Comparison of ENCODE assay signal across 38 cellular contexts in genomic region chrX:74670028-74670427, GRCh38.
"Had no signal": no experiment of that assay in that cellular context is flagged by ENCODE, and none has a peak within 500 bp of the region (broad histone marks: within the 10 kb centered on the region; RNA-seq: fewer than 3 reads in every experiment).

No MANE protein-coding gene starts in this region.

- H3K4me3 Mint-ChIP-seq: activated naive CD4-positive, alpha-beta T cell treated with anti-CD3 and anti-CD28 coated beads for 36 hours; activated naive CD4-positive, alpha-beta T cell treated with anti-CD3 and anti-CD28 coated beads, Interleukin-2, amount 10 ng/mL, durations not matched to agents 7 days and 5 days; activated naive CD4-positive, alpha-beta T cell treated with anti-CD3 and anti-CD28 coated beads, Interleukin-2, amount 50 U/mL, for 24 hours; activated naive CD8-positive, alpha-beta T cell; activated naive CD8-positive, alpha-beta T cell treated with anti-CD3 and anti-CD28 coated beads for 36 hours; activated naive CD8-positive, alpha-beta T cell treated with anti-CD3 and anti-CD28 coated beads, Interleukin-2, amount 10 ng/mL, durations not matched to agents 7 days and 5 days; activated naive CD8-positive, alpha-beta T cell treated with anti-CD3 and anti-CD28 coated beads, Interleukin-2, amount 50 U/mL, for 24 hours; activated T-cell treated with anti-CD3 and anti-CD28 coated beads, Interleukin-2, amount 50 U/mL, for 24 hours; activated T-cell treated with anti-CD3 and anti-CD28 coated beads, Interleukin-2, amount 50 U/mL, for 4 hours; activated T-cell treated with anti-CD3 and anti-CD28 coated beads, Interleukin-2, amount 50 U/mL, for 72 hours; activated T-helper 1 cell treated with anti-CD3 and anti-CD28 coated beads, Interleukin-12 subunit alpha, Interleukin-12 subunit beta, Interleukin-2, Interleukin-4 antibody, amounts not matched to agents 30 ng/mL and 10 ng/mL and 1 ng/mL, durations not matched to agents 14 hours and 24 hours and 36 hours; activated T-helper 17 cell treated with anti-CD3 and anti-CD28 coated beads, Interleukin-2, amount 50 U/mL, for 72 hours; brain; central memory CD8-positive, alpha-beta T cell had no signal

- H3K4me1 Mint-ChIP-seq: activated naive CD4-positive, alpha-beta T cell treated with anti-CD3 and anti-CD28 coated beads, Interleukin-2, amount 10 ng/mL, durations not matched to agents 7 days and 5 days; activated naive CD4-positive, alpha-beta T cell treated with anti-CD3 and anti-CD28 coated beads, Interleukin-2, amount 50 U/mL, for 24 hours; activated naive CD8-positive, alpha-beta T cell treated with anti-CD3 and anti-CD28 coated beads for 36 hours; activated naive CD8-positive, alpha-beta T cell treated with anti-CD3 and anti-CD28 coated beads, Interleukin-2, amount 10 ng/mL, durations not matched to agents 7 days and 5 days; activated naive CD8-positive, alpha-beta T cell treated with anti-CD3 and anti-CD28 coated beads, Interleukin-2, amount 50 U/mL, for 24 hours; activated T-helper 17 cell treated with anti-CD3 and anti-CD28 coated beads, Interleukin-2, amount 50 U/mL, for 72 hours; brain; central memory CD8-positive, alpha-beta T cell had no signal

- ATAC-seq: activated naive CD4-positive, alpha-beta T cell treated with anti-CD3 and anti-CD28 coated beads, Interleukin-2, amount 50 U/mL, for 72 hours; activated naive CD8-positive, alpha-beta T cell treated with anti-CD3 and anti-CD28 coated beads, Interleukin-2, amount 50 U/mL, for 24 hours; activated T-cell treated with anti-CD3 and anti-CD28 coated beads, Interleukin-2, amount 50 U/mL, for 4 hours; activated T-cell treated with anti-CD3 and anti-CD28 coated beads, Interleukin-2, amount 50 U/mL, for 72 hours; activated T-helper 17 cell treated with anti-CD3 and anti-CD28 coated beads, Interleukin-2, amount 50 U/mL, for 72 hours; body of pancreas had no signal

- DNase-seq: activated effector memory CD4-positive, alpha-beta T cell treated with anti-CD3 and anti-CD28 coated beads, Interleukin-2, amount 50 U/mL, for 16 hours; activated effector memory CD4-positive, alpha-beta T cell treated with Interleukin-2 at 50 U/mL for 16 hours; activated gamma-delta T cell; activated gamma-delta T cell treated with Interleukin-2 at 50 U/mL for 16 hours; activated naive CD4-positive, alpha-beta T cell; activated naive CD4-positive, alpha-beta T cell treated with anti-CD3 and anti-CD28 coated beads for 36 hours; activated naive CD4-positive, alpha-beta T cell treated with anti-CD3 and anti-CD28 coated beads, Interleukin-2, amount 10 ng/mL, durations not matched to agents 7 days and 5 days; activated naive CD4-positive, alpha-beta T cell treated with anti-CD3 and anti-CD28 coated beads, Interleukin-2, amount 50 U/mL, for 16 hours; activated naive CD4-positive, alpha-beta T cell treated with Interleukin-2 at 50 U/mL for 16 hours; activated naive CD8-positive, alpha-beta T cell treated with anti-CD3 and anti-CD28 coated beads for 36 hours; activated naive CD8-positive, alpha-beta T cell treated with anti-CD3 and anti-CD28 coated beads, Interleukin-2, amount 10 ng/mL, durations not matched to agents 7 days and 5 days; activated naive CD8-positive, alpha-beta T cell treated with anti-CD3 and anti-CD28 coated beads, Interleukin-2, amount 50 U/mL, for 24 hours; activated T-cell treated with anti-CD3 and anti-CD28 coated beads, Interleukin-2, amount 50 U/mL, for 1 hour; activated T-cell treated with anti-CD3 and anti-CD28 coated beads, Interleukin-2, amount 50 U/mL, for 24 hours; activated T-cell treated with anti-CD3 and anti-CD28 coated beads, Interleukin-2, amount 50 U/mL, for 4 hours; activated T-cell treated with anti-CD3 and anti-CD28 coated beads, Interleukin-2, amount 50 U/mL, for 48 hours; activated T-cell treated with anti-CD3 and anti-CD28 coated beads, Interleukin-2, amount 50 U/mL, for 72 hours; adrenal gland; amniotic stem cell; amygdala; anterior cingulate cortex; aorta; body of pancreas; brain microvascular endothelial cell; caudate nucleus; central memory CD4-positive, alpha-beta T cell had no signal

- H3K9me3 Mint-ChIP-seq: activated naive CD4-positive, alpha-beta T cell treated with anti-CD3 and anti-CD28 coated beads for 36 hours; activated naive CD4-positive, alpha-beta T cell treated with anti-CD3 and anti-CD28 coated beads, Interleukin-2, amount 10 ng/mL, durations not matched to agents 7 days and 5 days; activated naive CD4-positive, alpha-beta T cell treated with anti-CD3 and anti-CD28 coated beads, Interleukin-2, amount 50 U/mL, for 24 hours; activated naive CD4-positive, alpha-beta T cell treated with anti-CD3 and anti-CD28 coated beads, Interleukin-2, amount 50 U/mL, for 72 hours; activated naive CD8-positive, alpha-beta T cell treated with anti-CD3 and anti-CD28 coated beads for 36 hours; activated naive CD8-positive, alpha-beta T cell treated with anti-CD3 and anti-CD28 coated beads, Interleukin-2, amount 10 ng/mL, durations not matched to agents 7 days and 5 days; activated naive CD8-positive, alpha-beta T cell treated with anti-CD3 and anti-CD28 coated beads, Interleukin-2, amount 50 U/mL, for 24 hours; activated T-cell treated with anti-CD3 and anti-CD28 coated beads, Interleukin-2, amount 50 U/mL, for 24 hours; activated T-cell treated with anti-CD3 and anti-CD28 coated beads, Interleukin-2, amount 50 U/mL, for 4 hours; activated T-cell treated with anti-CD3 and anti-CD28 coated beads, Interleukin-2, amount 50 U/mL, for 72 hours; activated T-helper 1 cell treated with anti-CD3 and anti-CD28 coated beads, Interleukin-12 subunit alpha, Interleukin-12 subunit beta, Interleukin-2, Interleukin-4 antibody, amounts not matched to agents 30 ng/mL and 10 ng/mL and 1 ng/mL, durations not matched to agents 14 hours and 24 hours and 36 hours; activated T-helper 17 cell treated with anti-CD3 and anti-CD28 coated beads, Interleukin-2, amount 50 U/mL, for 72 hours; activated T-helper 2 cell treated with anti-CD3 and anti-CD28 coated beads, Interferon-gamma antibody, Interleukin-2, Interleukin-4, amounts not matched to agents 10 μg/mL and 5 μg/mL and 100 μg/mL, durations not matched to agents 14 hours and 24 hours and 36 hours; brain; central memory CD8-positive, alpha-beta T cell had no signal

- H3K27me3 ChIP-seq: ascending aorta, body of pancreas, brain microvascular endothelial cell, cardiac muscle cell had no signal

- H3K27ac Mint-ChIP-seq: activated naive CD4-positive, alpha-beta T cell treated with anti-CD3 and anti-CD28 coated beads for 36 hours; activated naive CD4-positive, alpha-beta T cell treated with anti-CD3 and anti-CD28 coated beads, Interleukin-2, amount 10 ng/mL, durations not matched to agents 7 days and 5 days; activated naive CD4-positive, alpha-beta T cell treated with anti-CD3 and anti-CD28 coated beads, Interleukin-2, amount 50 U/mL, for 24 hours; activated naive CD4-positive, alpha-beta T cell treated with anti-CD3 and anti-CD28 coated beads, Interleukin-2, amount 50 U/mL, for 72 hours; activated naive CD8-positive, alpha-beta T cell; activated naive CD8-positive, alpha-beta T cell treated with anti-CD3 and anti-CD28 coated beads for 36 hours; activated naive CD8-positive, alpha-beta T cell treated with anti-CD3 and anti-CD28 coated beads, Interleukin-2, amount 10 ng/mL, durations not matched to agents 7 days and 5 days; activated naive CD8-positive, alpha-beta T cell treated with anti-CD3 and anti-CD28 coated beads, Interleukin-2, amount 50 U/mL, for 24 hours; activated T-cell treated with anti-CD3 and anti-CD28 coated beads, Interleukin-2, amount 50 U/mL, for 24 hours; activated T-cell treated with anti-CD3 and anti-CD28 coated beads, Interleukin-2, amount 50 U/mL, for 72 hours; activated T-helper 1 cell treated with anti-CD3 and anti-CD28 coated beads, Interleukin-12 subunit alpha, Interleukin-12 subunit beta, Interleukin-2, Interleukin-4 antibody, amounts not matched to agents 30 ng/mL and 10 ng/mL and 1 ng/mL, durations not matched to agents 14 hours and 24 hours and 36 hours; activated T-helper 17 cell treated with anti-CD3 and anti-CD28 coated beads, Interleukin-2, amount 50 U/mL, for 72 hours; activated T-helper 2 cell treated with anti-CD3 and anti-CD28 coated beads, Interferon-gamma antibody, Interleukin-2, Interleukin-4, amounts not matched to agents 10 μg/mL and 5 μg/mL and 100 μg/mL, durations not matched to agents 14 hours and 24 hours and 36 hours; brain had no signal

- H3K27me3 Mint-ChIP-seq: activated naive CD4-positive, alpha-beta T cell treated with anti-CD3 and anti-CD28 coated beads, Interleukin-2, amount 10 ng/mL, durations not matched to agents 7 days and 5 days; activated naive CD4-positive, alpha-beta T cell treated with anti-CD3 and anti-CD28 coated beads, Interleukin-2, amount 50 U/mL, for 24 hours; activated naive CD8-positive, alpha-beta T cell treated with anti-CD3 and anti-CD28 coated beads for 36 hours; activated naive CD8-positive, alpha-beta T cell treated with anti-CD3 and anti-CD28 coated beads, Interleukin-2, amount 50 U/mL, for 24 hours; activated T-helper 17 cell treated with anti-CD3 and anti-CD28 coated beads, Interleukin-2, amount 50 U/mL, for 72 hours; central memory CD8-positive, alpha-beta T cell had no signal

- FAIRE-seq: bronchial epithelial cell had no signal

- H3K9me3 ChIP-seq: adrenal gland, ascending aorta, body of pancreas, breast epithelium had no signal

- H3K36me3 Mint-ChIP-seq: activated naive CD4-positive, alpha-beta T cell treated with anti-CD3 and anti-CD28 coated beads, Interleukin-2, amount 10 ng/mL, durations not matched to agents 7 days and 5 days; activated naive CD4-positive, alpha-beta T cell treated with anti-CD3 and anti-CD28 coated beads, Interleukin-2, amount 50 U/mL, for 24 hours; activated naive CD4-positive, alpha-beta T cell treated with anti-CD3 and anti-CD28 coated beads, Interleukin-2, amount 50 U/mL, for 72 hours; activated naive CD8-positive, alpha-beta T cell; activated naive CD8-positive, alpha-beta T cell treated with anti-CD3 and anti-CD28 coated beads for 36 hours; activated naive CD8-positive, alpha-beta T cell treated with anti-CD3 and anti-CD28 coated beads, Interleukin-2, amount 10 ng/mL, durations not matched to agents 7 days and 5 days; brain had no signal

- H3K4me3 ChIP-seq: adrenal gland, ascending aorta, body of pancreas, breast epithelium, cardiac muscle cell had no signal

- H3K36me3 ChIP-seq: adrenal gland, ascending aorta, brain microvascular endothelial cell, breast epithelium, cardiac muscle cell had no signal

- H3K4me1 ChIP-seq: adrenal gland, ascending aorta, body of pancreas, breast epithelium had no signal

- H3K27ac ChIP-seq: adrenal gland, ascending aorta, body of pancreas, brain microvascular endothelial cell, breast epithelium, cardiac muscle cell had no signal
